3 cellular contexts compared by ENCODE assay signal in the genomic region with DNA sequence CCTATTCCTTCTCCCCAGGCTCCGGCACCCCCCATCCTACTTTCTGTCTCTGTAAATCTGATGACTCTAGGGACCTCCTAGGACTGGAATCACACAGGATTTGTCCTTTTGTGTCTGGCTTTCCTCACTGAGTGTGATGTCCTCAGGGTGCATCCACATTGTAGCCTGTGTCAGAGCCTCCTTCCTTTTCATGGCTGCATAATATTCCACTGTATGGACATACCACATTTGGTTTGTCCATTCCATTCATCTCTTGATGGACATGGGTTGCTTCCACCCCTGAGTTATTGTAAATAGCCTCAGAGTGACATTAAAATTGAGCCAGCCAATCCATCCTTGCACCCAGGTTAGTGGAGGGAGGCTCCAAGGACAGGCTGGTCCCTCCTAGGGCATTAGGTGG.
A peak's percentile ranks its signal among the peaks of the same experiment; 100 is the strongest.
TF ChIP-seq lines count a peak whose summit lies in the region.

No MANE protein-coding gene starts in this region.

TF ChIP-seq in SK-N-SH treated with all-trans-retinoic acid at 6 μM for 48 hours, 23 proteins besides CTCF, POLR2A, EP300 and RAD21:
- TF ChIP-seq ZNF70 (CRISPR knock-in tag; IDR thresholded peaks at IDR 0.05), result no peak
- TF ChIP-seq ESRRG (CRISPR knock-in tag; IDR thresholded peaks at IDR 0.05), result no peak
- peak; percentile 100 for TF ChIP-seq ZNF8 (CRISPR knock-in tag; IDR thresholded peaks at IDR 0.05)
- no peak for TF ChIP-seq CSDC2 (CRISPR knock-in tag; IDR thresholded peaks at IDR 0.05)
- TF ChIP-seq, protein P1, sequence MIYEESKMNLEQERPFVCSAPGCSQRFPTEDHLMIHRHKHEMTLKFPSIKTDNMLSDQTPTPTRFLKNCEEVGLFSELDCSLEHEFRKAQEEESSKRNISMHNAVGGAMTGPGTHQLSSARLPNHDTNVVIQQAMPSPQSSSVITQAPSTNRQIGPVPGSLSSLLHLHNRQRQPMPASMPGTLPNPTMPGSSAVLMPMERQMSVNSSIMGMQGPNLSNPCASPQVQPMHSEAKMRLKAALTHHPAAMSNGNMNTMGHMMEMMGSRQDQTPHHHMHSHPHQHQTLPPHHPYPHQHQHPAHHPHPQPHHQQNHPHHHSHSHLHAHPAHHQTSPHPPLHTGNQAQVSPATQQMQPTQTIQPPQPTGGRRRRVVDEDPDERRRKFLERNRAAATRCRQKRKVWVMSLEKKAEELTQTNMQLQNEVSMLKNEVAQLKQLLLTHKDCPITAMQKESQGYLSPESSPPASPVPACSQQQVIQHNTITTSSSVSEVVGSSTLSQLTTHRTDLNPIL (CRISPR knock-in tag; IDR thresholded peaks at IDR 0.05; ENCODE audit: low read depth), result no peak
- TF ChIP-seq, protein P2, sequence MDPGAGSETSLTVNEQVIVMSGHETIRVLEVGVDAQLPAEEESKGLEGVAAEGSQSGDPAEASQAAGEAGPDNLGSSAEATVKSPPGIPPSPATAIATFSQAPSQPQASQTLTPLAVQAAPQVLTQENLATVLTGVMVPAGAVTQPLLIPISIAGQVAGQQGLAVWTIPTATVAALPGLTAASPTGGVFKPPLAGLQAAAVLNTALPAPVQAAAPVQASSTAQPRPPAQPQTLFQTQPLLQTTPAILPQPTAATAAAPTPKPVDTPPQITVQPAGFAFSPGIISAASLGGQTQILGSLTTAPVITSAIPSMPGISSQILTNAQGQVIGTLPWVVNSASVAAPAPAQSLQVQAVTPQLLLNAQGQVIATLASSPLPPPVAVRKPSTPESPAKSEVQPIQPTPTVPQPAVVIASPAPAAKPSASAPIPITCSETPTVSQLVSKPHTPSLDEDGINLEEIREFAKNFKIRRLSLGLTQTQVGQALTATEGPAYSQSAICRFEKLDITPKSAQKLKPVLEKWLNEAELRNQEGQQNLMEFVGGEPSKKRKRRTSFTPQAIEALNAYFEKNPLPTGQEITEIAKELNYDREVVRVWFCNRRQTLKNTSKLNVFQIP (CRISPR knock-in tag; IDR thresholded peaks at IDR 0.05; ENCODE audit: borderline replicate concordance, low read depth), result no peak
- no peak for TF ChIP-seq TOX (CRISPR knock-in tag; IDR thresholded peaks at IDR 0.05; ENCODE audit: borderline replicate concordance)

TF ChIP-seq in SK-N-SH, 30 proteins besides CTCF, POLR2A, EP300 and RAD21:
- TF ChIP-seq SMC3 (IDR thresholded peaks at IDR 0.05; ENCODE audit: low read depth, low read length), result no peak
- TF ChIP-seq, protein P3, sequence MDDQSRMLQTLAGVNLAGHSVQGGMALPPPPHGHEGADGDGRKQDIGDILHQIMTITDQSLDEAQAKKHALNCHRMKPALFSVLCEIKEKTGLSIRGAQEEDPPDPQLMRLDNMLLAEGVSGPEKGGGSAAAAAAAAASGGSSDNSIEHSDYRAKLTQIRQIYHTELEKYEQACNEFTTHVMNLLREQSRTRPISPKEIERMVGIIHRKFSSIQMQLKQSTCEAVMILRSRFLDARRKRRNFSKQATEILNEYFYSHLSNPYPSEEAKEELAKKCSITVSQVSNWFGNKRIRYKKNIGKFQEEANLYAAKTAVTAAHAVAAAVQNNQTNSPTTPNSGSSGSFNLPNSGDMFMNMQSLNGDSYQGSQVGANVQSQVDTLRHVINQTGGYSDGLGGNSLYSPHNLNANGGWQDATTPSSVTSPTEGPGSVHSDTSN (IDR thresholded peaks at IDR 0.05), result no peak
- TF ChIP-seq, protein P4, sequence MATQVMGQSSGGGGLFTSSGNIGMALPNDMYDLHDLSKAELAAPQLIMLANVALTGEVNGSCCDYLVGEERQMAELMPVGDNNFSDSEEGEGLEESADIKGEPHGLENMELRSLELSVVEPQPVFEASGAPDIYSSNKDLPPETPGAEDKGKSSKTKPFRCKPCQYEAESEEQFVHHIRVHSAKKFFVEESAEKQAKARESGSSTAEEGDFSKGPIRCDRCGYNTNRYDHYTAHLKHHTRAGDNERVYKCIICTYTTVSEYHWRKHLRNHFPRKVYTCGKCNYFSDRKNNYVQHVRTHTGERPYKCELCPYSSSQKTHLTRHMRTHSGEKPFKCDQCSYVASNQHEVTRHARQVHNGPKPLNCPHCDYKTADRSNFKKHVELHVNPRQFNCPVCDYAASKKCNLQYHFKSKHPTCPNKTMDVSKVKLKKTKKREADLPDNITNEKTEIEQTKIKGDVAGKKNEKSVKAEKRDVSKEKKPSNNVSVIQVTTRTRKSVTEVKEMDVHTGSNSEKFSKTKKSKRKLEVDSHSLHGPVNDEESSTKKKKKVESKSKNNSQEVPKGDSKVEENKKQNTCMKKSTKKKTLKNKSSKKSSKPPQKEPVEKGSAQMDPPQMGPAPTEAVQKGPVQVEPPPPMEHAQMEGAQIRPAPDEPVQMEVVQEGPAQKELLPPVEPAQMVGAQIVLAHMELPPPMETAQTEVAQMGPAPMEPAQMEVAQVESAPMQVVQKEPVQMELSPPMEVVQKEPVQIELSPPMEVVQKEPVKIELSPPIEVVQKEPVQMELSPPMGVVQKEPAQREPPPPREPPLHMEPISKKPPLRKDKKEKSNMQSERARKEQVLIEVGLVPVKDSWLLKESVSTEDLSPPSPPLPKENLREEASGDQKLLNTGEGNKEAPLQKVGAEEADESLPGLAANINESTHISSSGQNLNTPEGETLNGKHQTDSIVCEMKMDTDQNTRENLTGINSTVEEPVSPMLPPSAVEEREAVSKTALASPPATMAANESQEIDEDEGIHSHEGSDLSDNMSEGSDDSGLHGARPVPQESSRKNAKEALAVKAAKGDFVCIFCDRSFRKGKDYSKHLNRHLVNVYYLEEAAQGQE (IDR thresholded peaks at IDR 0.05; ENCODE audit: low read depth, low read length), result no peak
- TF ChIP-seq TEAD4 (IDR thresholded peaks at IDR 0.05; ENCODE audit: borderline replicate concordance, insufficient read depth), result no peak
- TF ChIP-seq TAF1 (IDR thresholded peaks at IDR 0.05; ENCODE audit: borderline replicate concordance, low read depth, low read length), result no peak
- no peak for TF ChIP-seq RXRA (IDR thresholded peaks at IDR 0.05; ENCODE audit: borderline replicate concordance, low read depth)
- TF ChIP-seq FOXM1 (IDR thresholded peaks at IDR 0.05; ENCODE audit: low read depth), result no peak
- TF ChIP-seq TCF12 (IDR thresholded peaks at IDR 0.05), result no peak
- TF ChIP-seq RFX5 (IDR thresholded peaks at IDR 0.05; ENCODE audit: low read length), result no peak
- TF ChIP-seq FOSL2 (IDR thresholded peaks at IDR 0.05; ENCODE audit: borderline replicate concordance, low read depth), result no peak
- TF ChIP-seq EZH2phosphoT487 (IDR thresholded peaks at IDR 0.05; ENCODE audit: borderline replicate concordance, low read depth), result no peak
- TF ChIP-seq, protein P5, sequence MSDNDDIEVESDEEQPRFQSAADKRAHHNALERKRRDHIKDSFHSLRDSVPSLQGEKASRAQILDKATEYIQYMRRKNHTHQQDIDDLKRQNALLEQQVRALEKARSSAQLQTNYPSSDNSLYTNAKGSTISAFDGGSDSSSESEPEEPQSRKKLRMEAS (IDR thresholded peaks at IDR 0.05; ENCODE audit: low read depth), result no peak
- TF ChIP-seq NRF1 (IDR thresholded peaks at IDR 0.05; ENCODE audit: low read depth, low read length), result no peak
- TF ChIP-seq, protein P6, sequence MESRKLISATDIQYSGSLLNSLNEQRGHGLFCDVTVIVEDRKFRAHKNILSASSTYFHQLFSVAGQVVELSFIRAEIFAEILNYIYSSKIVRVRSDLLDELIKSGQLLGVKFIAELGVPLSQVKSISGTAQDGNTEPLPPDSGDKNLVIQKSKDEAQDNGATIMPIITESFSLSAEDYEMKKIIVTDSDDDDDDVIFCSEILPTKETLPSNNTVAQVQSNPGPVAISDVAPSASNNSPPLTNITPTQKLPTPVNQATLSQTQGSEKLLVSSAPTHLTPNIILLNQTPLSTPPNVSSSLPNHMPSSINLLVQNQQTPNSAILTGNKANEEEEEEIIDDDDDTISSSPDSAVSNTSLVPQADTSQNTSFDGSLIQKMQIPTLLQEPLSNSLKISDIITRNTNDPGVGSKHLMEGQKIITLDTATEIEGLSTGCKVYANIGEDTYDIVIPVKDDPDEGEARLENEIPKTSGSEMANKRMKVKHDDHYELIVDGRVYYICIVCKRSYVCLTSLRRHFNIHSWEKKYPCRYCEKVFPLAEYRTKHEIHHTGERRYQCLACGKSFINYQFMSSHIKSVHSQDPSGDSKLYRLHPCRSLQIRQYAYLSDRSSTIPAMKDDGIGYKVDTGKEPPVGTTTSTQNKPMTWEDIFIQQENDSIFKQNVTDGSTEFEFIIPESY (IDR thresholded peaks at IDR 0.05; ENCODE audit: borderline replicate concordance, low read depth), result no peak

TF ChIP-seq in K562, 482 proteins besides CTCF, POLR2A, EP300 and RAD21 (continues in another document):
- TF ChIP-seq CBX1 (IDR thresholded peaks at IDR 0.05; ENCODE audit: low read depth), result peak; percentile 58; the same call in 1 of the 2 replicates
- no peak for TF ChIP-seq ZFP1 (CRISPR knock-in tag; IDR thresholded peaks at IDR 0.05)
- TF ChIP-seq, protein P7, sequence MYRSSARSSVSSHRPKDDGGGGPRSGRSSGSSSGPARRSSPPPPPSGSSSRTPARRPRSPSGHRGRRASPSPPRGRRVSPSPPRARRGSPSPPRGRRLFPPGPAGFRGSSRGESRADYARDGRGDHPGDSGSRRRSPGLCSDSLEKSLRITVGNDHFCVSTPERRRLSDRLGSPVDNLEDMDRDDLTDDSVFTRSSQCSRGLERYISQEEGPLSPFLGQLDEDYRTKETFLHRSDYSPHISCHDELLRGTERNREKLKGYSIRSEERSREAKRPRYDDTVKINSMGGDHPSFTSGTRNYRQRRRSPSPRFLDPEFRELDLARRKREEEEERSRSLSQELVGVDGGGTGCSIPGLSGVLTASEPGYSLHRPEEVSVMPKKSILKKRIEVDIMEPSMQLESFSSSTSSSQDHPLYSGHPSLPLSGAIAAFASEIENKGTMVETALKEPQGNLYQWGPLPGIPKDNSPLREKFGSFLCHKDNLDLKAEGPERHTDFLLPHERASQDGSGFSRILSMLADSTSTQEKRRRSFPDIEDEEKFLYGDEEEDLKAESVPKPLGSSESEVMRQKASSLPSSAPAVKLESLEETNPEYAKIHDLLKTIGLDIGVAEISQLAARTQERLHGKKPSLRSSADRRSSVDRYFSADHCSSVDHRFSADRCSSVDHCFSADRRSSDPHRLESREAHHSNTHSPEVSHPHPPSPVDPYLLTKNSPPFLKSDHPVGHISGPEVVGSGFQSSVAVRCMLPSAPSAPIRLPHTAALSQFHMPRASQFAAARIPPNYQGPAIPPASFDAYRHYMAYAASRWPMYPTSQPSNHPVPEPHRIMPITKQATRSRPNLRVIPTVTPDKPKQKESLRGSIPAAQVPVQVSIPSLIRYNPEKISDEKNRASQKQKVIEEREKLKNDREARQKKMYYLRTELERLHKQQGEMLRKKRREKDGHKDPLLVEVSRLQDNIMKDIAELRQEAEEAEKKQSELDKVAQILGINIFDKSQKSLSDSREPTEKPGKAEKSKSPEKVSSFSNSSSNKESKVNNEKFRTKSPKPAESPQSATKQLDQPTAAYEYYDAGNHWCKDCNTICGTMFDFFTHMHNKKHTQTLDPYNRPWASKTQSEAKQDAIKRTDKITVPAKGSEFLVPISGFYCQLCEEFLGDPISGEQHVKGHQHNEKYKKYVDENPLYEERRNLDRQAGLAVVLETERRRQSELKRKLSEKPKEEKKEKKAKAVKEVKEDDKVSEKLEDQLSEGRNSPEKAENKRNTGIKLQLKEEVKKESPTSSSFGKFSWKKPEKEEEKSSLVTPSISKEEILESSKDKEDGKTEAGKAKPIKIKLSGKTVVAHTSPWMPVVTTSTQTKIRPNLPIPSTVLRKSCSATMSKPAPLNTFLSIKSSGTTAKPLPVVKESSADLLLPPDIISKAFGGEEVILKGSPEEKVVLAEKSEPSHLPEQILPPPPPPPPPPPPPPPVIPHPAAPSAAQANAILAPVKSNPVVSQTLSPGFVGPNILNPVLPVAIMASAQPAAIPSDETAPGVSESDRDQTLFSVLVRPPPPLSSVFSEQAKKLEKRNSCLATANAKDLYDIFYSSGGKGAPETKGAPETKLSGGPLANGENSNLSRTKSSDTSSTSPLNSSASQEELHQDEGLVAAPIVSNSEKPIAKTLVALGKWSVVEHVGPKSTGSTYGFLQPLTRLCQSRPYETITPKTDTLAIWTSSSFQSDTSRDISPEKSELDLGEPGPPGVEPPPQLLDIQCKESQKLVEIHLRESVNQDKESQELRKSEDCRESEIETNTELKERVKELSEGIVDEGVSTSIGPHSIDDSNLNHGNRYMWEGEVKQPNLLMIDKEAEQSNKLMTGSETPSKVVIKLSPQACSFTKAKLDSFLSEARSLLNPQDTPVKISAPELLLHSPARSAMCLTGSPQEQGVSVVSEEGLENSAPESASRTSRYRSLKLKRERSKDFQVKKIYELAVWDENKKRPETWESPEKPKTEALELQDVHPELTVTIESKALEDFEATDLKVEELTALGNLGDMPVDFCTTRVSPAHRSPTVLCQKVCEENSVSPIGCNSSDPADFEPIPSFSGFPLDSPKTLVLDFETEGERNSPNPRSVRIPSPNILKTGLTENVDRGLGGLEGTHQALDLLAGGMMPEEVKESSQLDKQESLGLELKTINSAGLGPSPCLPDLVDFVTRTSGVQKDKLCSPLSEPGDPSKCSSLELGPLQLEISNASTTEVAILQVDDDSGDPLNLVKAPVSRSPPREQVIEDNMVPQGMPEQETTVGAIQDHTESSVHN (IDR thresholded peaks at IDR 0.05; ENCODE audit: borderline replicate concordance in 1 of 2, low read depth in 1 of 2), result no peak
- no peak for TF ChIP-seq ZNF232 (CRISPR knock-in tag; IDR thresholded peaks at IDR 0.05)
- no peak for TF ChIP-seq ZNF217 (CRISPR knock-in tag; IDR thresholded peaks at IDR 0.05)
- TF ChIP-seq SAP30 (IDR thresholded peaks at IDR 0.05; ENCODE audit: borderline replicate concordance, insufficient read depth, low read depth, low read length, poor library complexity, severe bottlenecking), result no peak
- TF ChIP-seq CBX5 (IDR thresholded peaks at IDR 0.05; ENCODE audit: borderline replicate concordance, low read depth), result peak; percentile 69; the same call in 1 of the 2 replicates
- no peak for TF ChIP-seq NELFE (IDR thresholded peaks at IDR 0.05; ENCODE audit: insufficient read depth, insufficient read length)
- TF ChIP-seq ZNF146 (CRISPR knock-in tag; IDR thresholded peaks at IDR 0.05; ENCODE audit: unreplicated experiment), result peak; percentile 100
- no peak for TF ChIP-seq ZNF717 (CRISPR knock-in tag; IDR thresholded peaks at IDR 0.05)
- no peak for TF ChIP-seq ETV6 (IDR thresholded peaks at IDR 0.05; ENCODE audit: borderline replicate concordance in 1 of 2, low read depth in 2 of 2, low read length in 1 of 2)
- no peak for TF ChIP-seq ETV6 (CRISPR knock-in tag; IDR thresholded peaks at IDR 0.05; ENCODE audit: borderline replicate concordance)
- TF ChIP-seq ESRRA (IDR thresholded peaks at IDR 0.05; ENCODE audit: borderline replicate concordance, low read depth), result no peak
- TF ChIP-seq ADNP (tag; IDR thresholded peaks at IDR 0.05), result peak; percentile 76
- TF ChIP-seq POLR3A (IDR thresholded peaks at IDR 0.05; ENCODE audit: borderline replicate concordance, extremely low read depth, insufficient read depth, insufficient read length), result no peak
- TF ChIP-seq MTA3 (IDR thresholded peaks at IDR 0.05; ENCODE audit: borderline replicate concordance), result no peak
- no peak for TF ChIP-seq FOXM1 (IDR thresholded peaks at IDR 0.05; ENCODE audit: low read depth)
- TF ChIP-seq FOXM1 (CRISPR knock-in tag; IDR thresholded peaks at IDR 0.05; ENCODE audit: low read depth), result no peak
- TF ChIP-seq NFYB (IDR thresholded peaks at IDR 0.05; ENCODE audit: extremely low read depth, insufficient read length), result no peak
- TF ChIP-seq HIVEP1 (CRISPR knock-in tag; IDR thresholded peaks at IDR 0.05), result no peak
- TF ChIP-seq CSDE1 (IDR thresholded peaks at IDR 0.05), result no peak
- TF ChIP-seq PRMT5 (CRISPR knock-in tag; IDR thresholded peaks at IDR 0.05), result no peak
- TF ChIP-seq, protein P8, sequence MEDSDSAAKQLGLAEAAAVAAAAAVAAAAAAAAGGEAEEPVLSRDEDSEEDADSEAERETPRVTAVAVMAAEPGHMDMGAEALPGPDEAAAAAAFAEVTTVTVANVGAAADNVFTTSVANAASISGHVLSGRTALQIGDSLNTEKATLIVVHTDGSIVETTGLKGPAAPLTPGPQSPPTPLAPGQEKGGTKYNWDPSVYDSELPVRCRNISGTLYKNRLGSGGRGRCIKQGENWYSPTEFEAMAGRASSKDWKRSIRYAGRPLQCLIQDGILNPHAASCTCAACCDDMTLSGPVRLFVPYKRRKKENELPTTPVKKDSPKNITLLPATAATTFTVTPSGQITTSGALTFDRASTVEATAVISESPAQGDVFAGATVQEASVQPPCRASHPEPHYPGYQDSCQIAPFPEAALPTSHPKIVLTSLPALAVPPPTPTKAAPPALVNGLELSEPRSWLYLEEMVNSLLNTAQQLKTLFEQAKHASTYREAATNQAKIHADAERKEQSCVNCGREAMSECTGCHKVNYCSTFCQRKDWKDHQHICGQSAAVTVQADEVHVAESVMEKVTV (CRISPR knock-in tag; IDR thresholded peaks at IDR 0.05), result no peak
